ENCODE assay signal across 11 cellular contexts in genomic region chr2:38634684-38635083, GRCh38. TPM values are rescaled to one million over a fixed set of nuclear protein-coding genes. Genes with fewer than 3 reads are reported as not detected.
A peak's percentile ranks its signal among the peaks of the same experiment; 100 is the strongest.
DNase-seq lines count a peak whose midpoint lies in the region; ATAC-seq, FAIRE-seq and TF ChIP-seq lines count a peak whose summit lies in the region.
"Had no signal": no experiment of that assay in that cellular context is flagged by ENCODE, and none has a peak within 500 bp of the region (broad histone marks: within the 10 kb centered on the region; RNA-seq: fewer than 3 reads in every experiment).

No MANE protein-coding gene starts in this region.

- in situ Hi-C loops in HepG2 (cut with HindIII; ENCODE audit: extremely low pct_ligation_motif_present, low pct_unique_long_range_greater_than_20kb), result no loop called here

- no peak overlapping the region for H3K27ac Mint-ChIP-seq in stimulated activated naive CD8-positive, alpha-beta T cell treated with anti-CD3 and anti-CD28 coated beads, Interleukin-15, amount 100 ng/mL, for 72 hours

- H3K9me3 ChIP-seq in HepG2 (ENCODE audit: low read length), result 0 out of 2 replicates have a peak, but pooled peaks cover 3% of the 10 kb centered on the region
- H3K9me3 ChIP-seq: testis had no signal

- no TSS peak for BruUV-seq in HepG2 (replicated peaks; lab: Mats Ljungman, UMichigan)

- H3K9me3 Mint-ChIP-seq in stimulated activated naive CD8-positive, alpha-beta T cell treated with anti-CD3 and anti-CD28 coated beads, Interleukin-15, amount 100 ng/mL, for 72 hours, result peaks cover 0 to 14% of the 10 kb centered on the region in 2 donors

- no peak for TF ChIP-seq POLR2A in HepG2 (IDR thresholded peaks at IDR 0.05; ENCODE audit: insufficient read depth in 1 of 2, low read depth in 2 of 2, low read length in 2 of 2)

- 3% methylated on average over 3 of the region's 3 CpGs for WGBS in HepG2 (ENCODE audit: low lambda C conversion rate)

- POLR2A ChIA-PET in HepG2 (lab: Yijun Ruan, JAX), result no interaction called here

- TF ChIP-seq CTCF in HepG2 (CRISPR knock-in tag; IDR thresholded peaks at IDR 0.05), result no peak

- no peak for TF ChIP-seq RAD21 in HepG2 (CRISPR knock-in tag; IDR thresholded peaks at IDR 0.05)

- CTCF ChIA-PET in HepG2 (lab: Yijun Ruan, JAX; ENCODE audit: low intra/inter-chr PET ratio, low total read pairs), result no interaction called here

- peaks cover 12% of the 10 kb centered on the region for H3K4me1 ChIP-seq in HepG2 (ENCODE audit: insufficient read depth, low read length)

- intact Hi-C loops in HepG2 (cut with micrococcal nuclease; ENCODE audit: unreplicated experiment), result no loop called here

- no peaks in the 10 kb centered on the region for H4K20me1 ChIP-seq in HepG2 (ENCODE audit: insufficient read depth, low read length)

- no peak overlapping the region for H2AFZ ChIP-seq in HepG2 (ENCODE audit: low read length)

- no peaks in the 10 kb centered on the region for H3K27me3 Mint-ChIP-seq in stimulated activated naive CD8-positive, alpha-beta T cell treated with anti-CD3 and anti-CD28 coated beads, Interleukin-15, amount 100 ng/mL, for 72 hours

- no peak for TF ChIP-seq EP300 in HepG2 (IDR thresholded peaks at IDR 0.05; ENCODE audit: low read depth in 2 of 2, low read length in 2 of 2)
- TF ChIP-seq EP300 in HepG2 (CRISPR knock-in tag; IDR thresholded peaks at IDR 0.05; ENCODE audit: borderline replicate concordance), result no peak

- no peak overlapping the region for H3K4me3 Mint-ChIP-seq in stimulated activated naive CD8-positive, alpha-beta T cell treated with anti-CD3 and anti-CD28 coated beads, Interleukin-15, amount 100 ng/mL, for 72 hours

- H3K27me3 ChIP-seq in HepG2 (ENCODE audit: control insufficient read depth in 1 of 2, insufficient read depth in 2 of 2, low read length in 2 of 2), result no peaks in the 10 kb centered on the region
- H3K27me3 ChIP-seq: SJCRH30, testis had no signal

- DNase-seq in stimulated activated naive CD8-positive, alpha-beta T cell treated with anti-CD3 and anti-CD28 coated beads, Interleukin-15, Interleukin-2, amounts not matched to agents 100 U/mL and 50 U/mL, for 24 hours, result no peak
- no peak for DNase-seq in stimulated activated naive CD8-positive, alpha-beta T cell treated with anti-CD3 and anti-CD28 coated beads, Interleukin-15, amount 100 ng/mL, for 72 hours
- DNase-seq in NOMO-1 treated with dmso at 0.1 percent for 144 hours (lab: John Stamatoyannopoulos, UW; ENCODE audit: unreplicated experiment) (peak; percentile 76), HepG2 (ENCODE audit: low spot score) (no peak), NCI-H524 (lab: John Stamatoyannopoulos, UW) (no peak), NCI-H345 (lab: John Stamatoyannopoulos, UW) (no peak)
- DNase-seq in activated naive CD4-positive, alpha-beta T cell treated with Interleukin-2 at 50 U/mL for 16 hours, result no peak
- DNase-seq: posterior cingulate gyrus, testis had no signal

- H3K4me1 Mint-ChIP-seq in stimulated activated naive CD8-positive, alpha-beta T cell treated with anti-CD3 and anti-CD28 coated beads, Interleukin-15, amount 100 ng/mL, for 72 hours, result peaks cover 45% of the 10 kb centered on the region

- ATAC-seq in stimulated activated naive CD8-positive, alpha-beta T cell treated with anti-CD3 and anti-CD28 coated beads, Interleukin-15, Interleukin-2, amounts not matched to agents 100 U/mL and 50 U/mL, for 24 hours, result peak; percentile 86
- ATAC-seq in stimulated activated naive CD8-positive, alpha-beta T cell treated with anti-CD3 and anti-CD28 coated beads, Interleukin-15, amount 100 ng/mL, for 72 hours, result no peak
- ATAC-seq in HG02973 (IDR thresholded peaks at IDR 0.05; ENCODE audit: unreplicated experiment), result peak; percentile 71
- no peak for ATAC-seq in HepG2

- H3K79me2 ChIP-seq in HepG2 (ENCODE audit: insufficient read depth, low read length), result no peaks in the 10 kb centered on the region

- H3K4me3 ChIP-seq in HepG2 (replicated peaks in 1 of 3; ENCODE audit: insufficient read depth in 1 of 3, low read depth in 2 of 3, low read length in 3 of 3), result no peak overlapping the region
- H3K4me3 ChIP-seq: SJCRH30, testis had no signal

- H3K36me3 ChIP-seq in HepG2 (replicated peaks in 1 of 2; ENCODE audit: control insufficient read depth in 1 of 2, insufficient read depth in 2 of 2, low read length in 2 of 2), result no peaks in the 10 kb centered on the region
- H3K36me3 ChIP-seq: SJCRH30 had no signal

- no peak overlapping the region for H3K4me2 ChIP-seq in HepG2 (ENCODE audit: low read depth, low read length)

- no peak overlapping the region for H3K27ac ChIP-seq in HepG2 (ENCODE audit: extremely low read length, insufficient read depth, low read length)
- H3K27ac ChIP-seq: SJCRH30 had no signal

- no peak overlapping the region for H3K9ac ChIP-seq in HepG2 (ENCODE audit: insufficient read depth, low read depth, low read length)

- no peak for FAIRE-seq in HepG2 (lab: Jason Lieb, UNC)

TF ChIP-seq in HepG2, 621 proteins besides CTCF, POLR2A, EP300 and RAD21 (continues in another document):
- no peak for TF ChIP-seq MXD1 (CRISPR knock-in tag; IDR thresholded peaks at IDR 0.05)
- TF ChIP-seq ZBTB7B (CRISPR knock-in tag; IDR thresholded peaks at IDR 0.05), result no peak
- TF ChIP-seq SRSF4 (IDR thresholded peaks at IDR 0.05; ENCODE audit: low read depth, low read length, poor library complexity, severe bottlenecking), result no peak
- TF ChIP-seq JARID2 (CRISPR knock-in tag; IDR thresholded peaks at IDR 0.05; ENCODE audit: insufficient replicate concordance), result no peak
- no peak for TF ChIP-seq EED (CRISPR knock-in tag; IDR thresholded peaks at IDR 0.05)
- no peak for TF ChIP-seq TARDBP (CRISPR knock-in tag; IDR thresholded peaks at IDR 0.05)

RNA-seq across cellular contexts. Expression of gene GALM, which starts 31.2 kb away (rescaled TPM):
- total RNA-seq in HepG2 (2016; rRNA removed; fragmentation: Illumina TruSeq; extraction: Trizol), result 90.0 and 114 TPM in 2 replicates
- total RNA-seq in HepG2 (2016; cell fraction: cytosol; rRNA removed; fragmentation: Illumina TruSeq; extraction: Trizol; ENCODE audit: low read depth), result 23.4 and 25.3 TPM in 2 replicates
- 97.4 and 121 TPM in 2 replicates for total RNA-seq in HepG2 (2016; cell fraction: insoluble cytoplasmic fraction; rRNA removed; fragmentation: Illumina TruSeq; extraction: Trizol)
- total RNA-seq in HepG2 (2016; cell fraction: membrane; rRNA removed; fragmentation: Illumina TruSeq; extraction: Trizol), result 42.3 and 46.2 TPM in 2 replicates
- total RNA-seq in HepG2 (2016; cell fraction: nucleus; rRNA removed; fragmentation: Illumina TruSeq; extraction: Trizol), result 40.2 and 41.1 TPM in 2 replicates
- polyA plus RNA-seq in HepG2 (2011; rRNA removed), result 60.3 and 65.5 TPM in 2 replicates
- polyA plus RNA-seq in HepG2 (2011; cell fraction: cytosol; rRNA removed), result 55.9 and 67.8 TPM in 2 replicates
- 18.3 and 26.1 TPM in 2 replicates for polyA plus RNA-seq in HepG2 (2011; cell fraction: nucleus; rRNA removed)
- 53.1 and 67.0 TPM in 2 replicates for polyA plus RNA-seq in HepG2 (2012)
- polyA plus RNA-seq in HepG2 (2016; cell fraction: cytosol; fragmentation: Illumina TruSeq; extraction: Trizol; ENCODE audit: low read depth), result 17.3 and 18.5 TPM in 2 replicates
- polyA plus RNA-seq in HepG2 (2016; cell fraction: insoluble cytoplasmic fraction; fragmentation: Illumina TruSeq; extraction: Trizol; ENCODE audit: low read depth), result 102 TPM in 2 replicates
- 25.4 and 26.1 TPM in 2 replicates for polyA plus RNA-seq in HepG2 (2016; cell fraction: membrane; fragmentation: Illumina TruSeq; extraction: Trizol; ENCODE audit: low read depth)
- polyA plus RNA-seq in HepG2 (2016; cell fraction: nucleus; fragmentation: Illumina TruSeq; extraction: Trizol; ENCODE audit: insufficient read depth, low read depth), result 43.2 and 47.8 TPM in 2 replicates
- 20.6 and 67.6 TPM in 2 replicates for polyA minus RNA-seq in HepG2 (2011; rRNA and poly(A)+ RNA removed; ENCODE audit: low replicate concordance)
- 37.5 and 41.1 TPM in 2 replicates for polyA minus RNA-seq in HepG2 (2011; cell fraction: cytosol; rRNA and poly(A)+ RNA removed)
- 40.4 and 46.2 TPM in 2 replicates for polyA minus RNA-seq in HepG2 (2011; cell fraction: nucleus; rRNA and poly(A)+ RNA removed)

RNA-seq across cellular contexts. Expression of gene HNRNPLL, which starts 32.0 kb away (rescaled TPM):
- total RNA-seq in HepG2 (2016; rRNA removed; fragmentation: Illumina TruSeq; extraction: Trizol), result 91.9 and 103 TPM in 2 replicates
- 52.7 and 54.6 TPM in 2 replicates for total RNA-seq in HepG2 (2016; cell fraction: cytosol; rRNA removed; fragmentation: Illumina TruSeq; extraction: Trizol; ENCODE audit: low read depth)
- 92.9 and 108 TPM in 2 replicates for total RNA-seq in HepG2 (2016; cell fraction: insoluble cytoplasmic fraction; rRNA removed; fragmentation: Illumina TruSeq; extraction: Trizol)
- 54.8 and 56.7 TPM in 2 replicates for total RNA-seq in HepG2 (2016; cell fraction: membrane; rRNA removed; fragmentation: Illumina TruSeq; extraction: Trizol)
- total RNA-seq in HepG2 (2016; cell fraction: nucleus; rRNA removed; fragmentation: Illumina TruSeq; extraction: Trizol), result 147 and 151 TPM in 2 replicates
- polyA plus RNA-seq in HepG2 (2011; rRNA removed), result 34.3 and 49.4 TPM in 2 replicates
- polyA plus RNA-seq in HepG2 (2011; cell fraction: cytosol; rRNA removed), result 17.6 and 20.9 TPM in 2 replicates
- polyA plus RNA-seq in HepG2 (2011; cell fraction: nucleus; rRNA removed), result 29.2 and 34.2 TPM in 2 replicates
- 32.8 and 45.3 TPM in 2 replicates for polyA plus RNA-seq in HepG2 (2012)
- polyA plus RNA-seq in HepG2 (2016; cell fraction: cytosol; fragmentation: Illumina TruSeq; extraction: Trizol; ENCODE audit: low read depth), result 13.0 and 17.4 TPM in 2 replicates
- polyA plus RNA-seq in HepG2 (2016; cell fraction: insoluble cytoplasmic fraction; fragmentation: Illumina TruSeq; extraction: Trizol; ENCODE audit: low read depth), result 75.8 and 78.0 TPM in 2 replicates
- 27.6 and 27.9 TPM in 2 replicates for polyA plus RNA-seq in HepG2 (2016; cell fraction: membrane; fragmentation: Illumina TruSeq; extraction: Trizol; ENCODE audit: low read depth)
- 66.8 and 68.2 TPM in 2 replicates for polyA plus RNA-seq in HepG2 (2016; cell fraction: nucleus; fragmentation: Illumina TruSeq; extraction: Trizol; ENCODE audit: insufficient read depth, low read depth)
- polyA minus RNA-seq in HepG2 (2011; rRNA and poly(A)+ RNA removed; ENCODE audit: low replicate concordance), result 14.7 and 21.6 TPM in 2 replicates
- polyA minus RNA-seq in HepG2 (2011; cell fraction: cytosol; rRNA and poly(A)+ RNA removed), result 25.8 and 30.8 TPM in 2 replicates
- polyA minus RNA-seq in HepG2 (2011; cell fraction: nucleus; rRNA and poly(A)+ RNA removed), result 227 and 258 TPM in 2 replicates

Comparison
In these comparisons a context has a peak if more than half of its experiments do, and no peak if none do; other contexts are left out.
1. ATAC-seq: peak in stimulated activated naive CD8-positive, alpha-beta T cell treated with anti-CD3 and anti-CD28 coated beads, Interleukin-15, Interleukin-2, amounts not matched to agents 100 U/mL and 50 U/mL, for 24 hours (single experiment) and HG02973 (single experiment); none in stimulated activated naive CD8-positive, alpha-beta T cell treated with anti-CD3 and anti-CD28 coated beads, Interleukin-15, amount 100 ng/mL, for 72 hours (single experiment) and HepG2 (single experiment).